13 cellular contexts compared by ENCODE assay signal in genomic region chr17:16945513-16946201, GRCh38. TPM values are rescaled to one million over a fixed set of nuclear protein-coding genes. Genes with fewer than 3 reads are reported as not detected.
A peak's percentile ranks its signal among the peaks of the same experiment; 100 is the strongest.
DNase-seq lines count a peak whose midpoint lies in the region; ATAC-seq and TF ChIP-seq lines count a peak whose summit lies in the region.
"Had no signal": no experiment of that assay in that cellular context is flagged by ENCODE, and none has a peak within 500 bp of the region (broad histone marks: within the 10 kb centered on the region; RNA-seq: fewer than 3 reads in every experiment).

No MANE protein-coding gene starts in this region.

- H3K27ac ChIP-seq in A673 (ENCODE audit: low read depth, low read length, poor library complexity, severe bottlenecking) (no peak overlapping the region), DND-41 (ENCODE audit: low read length) (no peak overlapping the region; the same call in 1 of the 2 replicates)
- no peak overlapping the region for H3K27ac ChIP-seq in naive thymus-derived CD4-positive, alpha-beta T cell (ENCODE audit: low read depth, low read length)

- POLR2A ChIA-PET in A673 (lab: Charles Lee; ENCODE audit: low non-redundant PET) = no interaction called here
- POLR2A ChIA-PET in naive thymus-derived CD4-positive, alpha-beta T cell (lab: Charles Lee) = no interaction called here

- intact Hi-C loops in A673 (cut with micrococcal nuclease; ENCODE audit: unreplicated experiment) = no loop called here
- intact Hi-C loops in naive thymus-derived CD4-positive, alpha-beta T cell (cut with micrococcal nuclease) = no loop called here

- peak overlapping the region in 1 of 9 donors; percentile 72 for H3K27ac Mint-ChIP-seq in naive thymus-derived CD4-positive, alpha-beta T cell
- H3K27ac Mint-ChIP-seq: activated T-helper 1 cell treated with anti-CD3 and anti-CD28 coated beads, Interleukin-12 subunit alpha, Interleukin-12 subunit beta, Interleukin-2, Interleukin-4 antibody, amounts not matched to agents 30 ng/mL and 10 ng/mL and 1 ng/mL, durations not matched to agents 14 hours and 24 hours and 36 hours had no signal

- H3K27me3 ChIP-seq in A673 (replicated peaks; ENCODE audit: insufficient read depth, low read depth, low read length, poor library complexity) (no peaks in the 10 kb centered on the region), DND-41 (ENCODE audit: insufficient read depth, low read length, poor library complexity) (no peaks in the 10 kb centered on the region)
- H3K27me3 ChIP-seq in naive thymus-derived CD4-positive, alpha-beta T cell (ENCODE audit: control insufficient read depth in 2 of 2, insufficient read depth in 2 of 2, low read length in 2 of 2) = no peaks in the 10 kb centered on the region

- CTCF ChIA-PET in A673 (lab: Charles Lee) = no interaction called here
- CTCF ChIA-PET in naive thymus-derived CD4-positive, alpha-beta T cell (lab: Charles Lee) = no interaction called here

- H3K9me3 ChIP-seq in A673 (ENCODE audit: low read depth, low read length, poor library complexity, severe bottlenecking) (peaks cover 12% of the 10 kb centered on the region), DND-41 (ENCODE audit: insufficient read depth, low read length, severe bottlenecking) (peaks cover 8% of the 10 kb centered on the region)
- H3K9me3 ChIP-seq in naive thymus-derived CD4-positive, alpha-beta T cell (ENCODE audit: control insufficient read depth in 2 of 3, low read length in 3 of 3) = peaks cover 0 to 7% (median 5%) of the 10 kb centered on the region in 3 experiments

- peak; percentile 36 for DNase-seq in A673 (ENCODE audit: low spot score)
- no peak for DNase-seq in DND-41
- peak; percentile 31 for DNase-seq in SK-MEL-5 (ENCODE audit: low read depth, low spot score)
- peak; percentile 72 for DNase-seq in islet precursor cell
- no peak for DNase-seq in putamen (ENCODE audit: low spot score)
- DNase-seq in naive thymus-derived CD4-positive, alpha-beta T cell = no peak
- DNase-seq: MV-4-11; stimulated activated CD4-positive, alpha-beta T cell treated with anti-CD3 and anti-CD28 coated beads, Interleukin-12 subunit alpha, Interleukin-12 subunit beta, amount 100 ng/mL, for 4 hours had no signal

- no peaks in the 10 kb centered on the region for H3K4me1 ChIP-seq in A673 (ENCODE audit: insufficient read depth, low read length, poor library complexity, severe bottlenecking)
- H3K4me1 ChIP-seq in DND-41 (ENCODE audit: insufficient read depth, low read length) = no peaks in the 10 kb centered on the region
- H3K4me1 ChIP-seq in naive thymus-derived CD4-positive, alpha-beta T cell (ENCODE audit: control insufficient read depth in 2 of 2, insufficient read depth in 2 of 2, low read length in 2 of 2) = no peaks in the 10 kb centered on the region

- ATAC-seq in DND-41 (ENCODE audit: insufficient read depth, low read depth) (no peak), GM21529 (IDR thresholded peaks at IDR 0.05; ENCODE audit: unreplicated experiment) (no peak), GM21528 (IDR thresholded peaks at IDR 0.05; ENCODE audit: low FRiP score, unreplicated experiment) (no peak)
- ATAC-seq in naive thymus-derived CD4-positive, alpha-beta T cell = no peak

- peaks cover 0 to 12% (median 5%) of the 10 kb centered on the region in 5 donors for H3K36me3 Mint-ChIP-seq in naive thymus-derived CD4-positive, alpha-beta T cell

- peaks cover 0 to 2% (median 0%) of the 10 kb centered on the region in 7 donors for H3K4me1 Mint-ChIP-seq in naive thymus-derived CD4-positive, alpha-beta T cell

- peaks cover 0 to 5% (median 0%) of the 10 kb centered on the region in 5 donors for H3K27me3 Mint-ChIP-seq in naive thymus-derived CD4-positive, alpha-beta T cell

- in situ Hi-C loops in SK-MEL-5 (cut with HindIII; ENCODE audit: low pct_unique_long_range_greater_than_20kb, low sequenced_read_pairs) = no loop called here

- no peaks in the 10 kb centered on the region for H3K79me2 ChIP-seq in DND-41 (ENCODE audit: insufficient read depth, low read length)

- BruUV-seq in A673 (replicated peaks; lab: Mats Ljungman, UMichigan) = no TSS peak

- no peak overlapping the region for H3K4me2 ChIP-seq in DND-41 (ENCODE audit: insufficient read depth, low read length)

- H3K36me3 ChIP-seq in A673 (ENCODE audit: insufficient read depth, low read length, poor library complexity, severe bottlenecking) (no peaks in the 10 kb centered on the region), DND-41 (ENCODE audit: insufficient read depth, low read length) (no peaks in the 10 kb centered on the region)
- H3K36me3 ChIP-seq in naive thymus-derived CD4-positive, alpha-beta T cell (ENCODE audit: control insufficient read depth in 2 of 3, insufficient read depth in 3 of 3, low read length in 3 of 3) = no peaks in the 10 kb centered on the region

- H2AFZ ChIP-seq in DND-41 (ENCODE audit: low read depth, low read length) = no peak overlapping the region

- H3K4me3 ChIP-seq in A673 (ENCODE audit: low read depth, low read length, poor library complexity, severe bottlenecking) = no peak overlapping the region
- H3K4me3 ChIP-seq in DND-41 (ENCODE audit: low read depth in 1 of 2, low read length in 2 of 2) = no peak overlapping the region
- H3K4me3 ChIP-seq in naive thymus-derived CD4-positive, alpha-beta T cell (ENCODE audit: low read length) = no peak overlapping the region

- peak; percentile 38; the same call in 1 of the 2 replicates for TF ChIP-seq CTCF in A673 (conservative IDR thresholded peaks at IDR 0.05; ENCODE audit: low read depth, low read length)
- peak; percentile 44 for TF ChIP-seq CTCF in DND-41 (IDR thresholded peaks at IDR 0.05; ENCODE audit: borderline replicate concordance, extremely low read depth, low read length, poor library complexity, severe bottlenecking)

- H3K4me3 Mint-ChIP-seq in naive thymus-derived CD4-positive, alpha-beta T cell = no peak overlapping the region
- H3K4me3 Mint-ChIP-seq: activated T-helper 1 cell treated with anti-CD3 and anti-CD28 coated beads, Interleukin-12 subunit alpha, Interleukin-12 subunit beta, Interleukin-2, Interleukin-4 antibody, amounts not matched to agents 30 ng/mL and 10 ng/mL and 1 ng/mL, durations not matched to agents 14 hours and 24 hours and 36 hours had no signal

- peaks cover 0 to 28% (median 12%) of the 10 kb centered on the region in 11 donors for H3K9me3 Mint-ChIP-seq in naive thymus-derived CD4-positive, alpha-beta T cell

- H4K20me1 ChIP-seq in DND-41 (ENCODE audit: insufficient read depth, low read length) = no peaks in the 10 kb centered on the region

- H3K9ac ChIP-seq in DND-41 (ENCODE audit: low read depth, low read length) = no peak overlapping the region

RNA-seq across cellular contexts. Expression of gene TNFRSF13B, which starts 26.3 kb away (rescaled TPM):
- not detected in 2 replicates for total RNA-seq in A673 (2021)
- not detected in 2 replicates for total RNA-seq in SK-MEL-5 (2014; rRNA removed; shearing (Covaris generic))
- not detected in 2 replicates for polyA plus RNA-seq in SK-MEL-5 (2015; cell fraction: cytosol; rRNA removed)
- not detected in 2 replicates for polyA plus RNA-seq in SK-MEL-5 (2015; cell fraction: nucleus; rRNA removed)
- total RNA-seq in naive thymus-derived CD4-positive, alpha-beta T cell = 1 to 10 TPM in 2 of 5 experiments, under 1 TPM in 1, not detected in 2; 0.79 to 2.4 (median 1.9) TPM
- under 1 TPM in 1 of 2 donors, not detected in 1; 0.21 TPM for polyA plus RNA-seq in naive thymus-derived CD4-positive, alpha-beta T cell
- total RNA-seq: activated T-helper 1 cell treated with anti-CD3 and anti-CD28 coated beads, Interleukin-12 subunit alpha, Interleukin-12 subunit beta, Interleukin-2, Interleukin-4 antibody, amounts not matched to agents 30 ng/mL and 10 ng/mL and 1 ng/mL, durations not matched to agents 14 hours and 24 hours and 36 hours; bronchial epithelial cell had no signal
- polyA plus RNA-seq: neural cell had no signal

Comparison
In these comparisons a context has a peak if more than half of its experiments do, and no peak if none do; other contexts are left out.
1. DNase-seq: peak in A673 (single experiment), SK-MEL-5 (single experiment) and islet precursor cell (single experiment); none in DND-41 (single experiment), putamen (single experiment) and naive thymus-derived CD4-positive, alpha-beta T cell (0 of 9).